2 cellular contexts compared by ENCODE assay signal in genomic region chr1:200708769-200709168, GRCh38.
TF ChIP-seq lines count a peak whose summit lies in the region.

No MANE protein-coding gene starts in this region.

TF ChIP-seq in IMR-90, 13 proteins besides CTCF, POLR2A, EP300 and RAD21:
- TF ChIP-seq SMC3 (IDR thresholded peaks at IDR 0.05; ENCODE audit: low read depth, low read length) (no peak), RCOR1 (IDR thresholded peaks at IDR 0.05; ENCODE audit: insufficient replicate concordance, low read length) (no peak), MAFK (IDR thresholded peaks at IDR 0.05; ENCODE audit: low read depth, low read length) (peak; percentile 46)

TF ChIP-seq in GM23338, 12 proteins besides CTCF, POLR2A, EP300 and RAD21:
- TF ChIP-seq STAT1 (IDR thresholded peaks at IDR 0.05; ENCODE audit: unreplicated experiment), result no peak
- no peak for TF ChIP-seq ETS1 (IDR thresholded peaks at IDR 0.05)
- no peak for TF ChIP-seq ZNF462 (CRISPR knock-in tag; IDR thresholded peaks at IDR 0.05)
- no peak for TF ChIP-seq EZH2phosphoT487 (IDR thresholded peaks at IDR 0.05; ENCODE audit: unreplicated experiment)
- TF ChIP-seq CREB1 (CRISPR knock-in tag; IDR thresholded peaks at IDR 0.05; ENCODE audit: low read depth), result no peak
- TF ChIP-seq ZNF114 (CRISPR knock-in tag; IDR thresholded peaks at IDR 0.05), result no peak
- TF ChIP-seq EZH2 (IDR thresholded peaks at IDR 0.05; ENCODE audit: low read depth, unreplicated experiment), result no peak
- no peak for TF ChIP-seq POLR2AphosphoS5 (IDR thresholded peaks at IDR 0.05; ENCODE audit: low read depth)
- no peak for TF ChIP-seq ZNF331 (CRISPR knock-in tag; IDR thresholded peaks at IDR 0.05; ENCODE audit: low read depth)
- no peak for TF ChIP-seq REST (IDR thresholded peaks at IDR 0.05; ENCODE audit: unreplicated experiment)
- TF ChIP-seq NANOG (IDR thresholded peaks at IDR 0.05; ENCODE audit: borderline replicate concordance), result no peak
- TF ChIP-seq JUNB (IDR thresholded peaks at IDR 0.05; ENCODE audit: unreplicated experiment), result no peak
TF ChIP-seq in GM23338: peak in this region for 0.
